Comparison of ENCODE assay signal across 24 cellular contexts in the genomic region with DNA sequence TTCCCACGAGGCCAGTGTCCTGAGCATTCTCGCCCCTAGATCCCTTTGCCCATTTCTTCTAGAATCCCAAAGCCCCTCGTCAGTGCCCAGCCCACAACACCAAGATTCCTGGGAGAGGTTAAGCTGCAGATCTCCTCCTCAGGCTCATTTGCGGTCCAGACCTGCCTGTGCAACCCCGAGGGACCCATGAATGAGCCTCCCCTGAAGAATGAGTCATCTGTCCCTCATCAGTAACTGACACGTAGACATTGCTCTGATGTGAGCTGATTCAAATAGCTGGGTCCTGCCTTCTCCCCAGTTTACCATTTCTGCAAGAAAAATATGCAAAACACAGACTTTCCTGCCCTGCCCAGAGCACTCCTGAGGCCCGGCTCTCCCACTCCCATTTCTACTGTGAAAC.
"Had no signal": no experiment of that assay in that cellular context is flagged by ENCODE, and none has a peak within 500 bp of the region (broad histone marks: within the 10 kb centered on the region; RNA-seq: fewer than 3 reads in every experiment).

No MANE protein-coding gene starts in this region.

- H3K27ac ChIP-seq: coronary artery, dorsolateral prefrontal cortex, esophagus muscularis mucosa, foreskin keratinocyte, gastroesophageal sphincter, heart left ventricle, hepatocyte, left ventricle myocardium inferior, lower lobe of right lung had no signal

- H3K27me3 ChIP-seq: dorsolateral prefrontal cortex, esophagus muscularis mucosa, foreskin keratinocyte, gastroesophageal sphincter, heart left ventricle, hepatocyte had no signal

- DNase-seq: dermis blood vessel endothelial cell; dorsolateral prefrontal cortex; effector CD4-positive, alpha-beta T cell; effector memory CD4-positive, alpha-beta T cell; foreskin keratinocyte; heart left ventricle; hypothalamus; immature natural killer cell; islet precursor cell; kidney; kidney glomerular epithelial cell; left colon; left ventricle myocardium inferior; lower lobe of right lung; mesenchymal stem cell; mucosa of descending colon had no signal

- H3K4me3 ChIP-seq: coronary artery, dorsolateral prefrontal cortex, esophagus muscularis mucosa, gastroesophageal sphincter, heart left ventricle, hepatocyte, left ventricle myocardium inferior, lower lobe of right lung, mucosa of descending colon had no signal

- H2AFZ ChIP-seq: hepatocyte had no signal

- ATAC-seq: foreskin keratinocyte, gastroesophageal sphincter, heart left ventricle, left colon, left lobe of liver, lower lobe of right lung, mucosa of descending colon had no signal

- H3K9me3 ChIP-seq: esophagus muscularis mucosa, gastroesophageal sphincter, heart left ventricle, left ventricle myocardium inferior, lower lobe of right lung, mucosa of descending colon had no signal

- H3K4me2 ChIP-seq: hepatocyte had no signal

- H3K79me2 ChIP-seq: hepatocyte had no signal

- H3K36me3 ChIP-seq: esophagus muscularis mucosa, gastroesophageal sphincter, heart left ventricle, left ventricle myocardium inferior, lower lobe of right lung had no signal

- FAIRE-seq: colon, endothelial cell of umbilical vein, frontal cortex, kidney had no signal

- H3K4me1 ChIP-seq: foreskin keratinocyte, heart left ventricle, left ventricle myocardium inferior, lower lobe of right lung had no signal
